Comparison of ENCODE assay signal across 8 cellular contexts in genomic region chr13:27171830-27172494, GRCh38. TPM values are rescaled to one million over a fixed set of nuclear protein-coding genes. Genes with fewer than 3 reads are reported as not detected.
A peak's percentile ranks its signal among the peaks of the same experiment; 100 is the strongest.
DNase-seq lines count a peak whose midpoint lies in the region; ATAC-seq and TF ChIP-seq lines count a peak whose summit lies in the region.

No MANE protein-coding gene starts in this region.

- peak overlapping the region; percentile 80 to 95 (median 89) for H3K27ac ChIP-seq in BLaER1 treated with 17β-estradiol and CSF1 and Interleukin-3, amounts not matched to agents 10 nM and 100 nM
- H3K27ac ChIP-seq in right lobe of liver, result peak overlapping the region; percentile 79 to 98 (median 95)

- no peaks in the 10 kb centered on the region for H3K36me3 ChIP-seq in BLaER1 treated with 17β-estradiol and CSF1 and Interleukin-3, amounts not matched to agents 10 nM and 100 nM
- H3K36me3 ChIP-seq in right lobe of liver, result no peaks in the 10 kb centered on the region

- peak overlapping the region; percentile 76 to 93 (median 84) for H3K4me3 ChIP-seq in BLaER1 treated with 17β-estradiol and CSF1 and Interleukin-3, amounts not matched to agents 10 nM and 100 nM
- H3K4me3 ChIP-seq in right lobe of liver, result peak overlapping the region; percentile 72 to 86 (median 83)

- peak in 3 of 4 donors; percentile 9 to 41 (median 23) for TF ChIP-seq CTCF in right lobe of liver (IDR thresholded peaks at IDR 0.05)

- H3K4me3 Mint-ChIP-seq in dendritic cell treated with granulocyte-macrophage colony-stimulating factor and Interleukin-4, amounts not matched to agents 40 ng/mL and 50 ng/mL, for 4 days, result peak overlapping the region; percentile 77

- DNase-seq in NCI-H69 (lab: John Stamatoyannopoulos, UW) (peak; percentile 91), right lobe of liver (peak; percentile 96 to 97 (median 97))
- peak; percentile 86 to 89 for DNase-seq in activated CD4-positive, alpha-beta T cell treated with anti-CD3 and anti-CD28 coated beads, Interleukin-2, amount 50 U/mL, for 4 hours
- DNase-seq in stimulated activated CD4-positive, alpha-beta T cell treated with anti-CD3 and anti-CD28 coated beads, Interleukin-4, amount 100 ng/mL, for 24 hours, result peak; percentile 85

- peaks cover 56% of the 10 kb centered on the region for H3K4me1 Mint-ChIP-seq in dendritic cell treated with granulocyte-macrophage colony-stimulating factor and Interleukin-4, amounts not matched to agents 40 ng/mL and 50 ng/mL, for 4 days (ENCODE audit: low read depth)

- intact Hi-C loops in dendritic cell treated with granulocyte-macrophage colony-stimulating factor and Interleukin-4, amounts not matched to agents 40 ng/mL and 50 ng/mL, for 4 days (cut with micrococcal nuclease), result loop anchor here (1.0 to 10.0 kb wide), 2 partner anchors 79 to 987 kb away; partner anchors contain the start of gene RPL21
- intact Hi-C loops in right lobe of liver (cut with DNase I), result no loop called here

- H3K36me3 Mint-ChIP-seq in dendritic cell treated with granulocyte-macrophage colony-stimulating factor and Interleukin-4, amounts not matched to agents 40 ng/mL and 50 ng/mL, for 4 days (ENCODE audit: low read depth), result peaks cover 6% of the 10 kb centered on the region

- no peaks in the 10 kb centered on the region for H3K9me3 Mint-ChIP-seq in dendritic cell treated with granulocyte-macrophage colony-stimulating factor and Interleukin-4, amounts not matched to agents 40 ng/mL and 50 ng/mL, for 4 days

- TF ChIP-seq POLR2A in GM19193 (IDR thresholded peaks at IDR 0.05; ENCODE audit: extremely low read depth, insufficient read depth, insufficient read length) (peak; percentile 41), right lobe of liver (IDR thresholded peaks at IDR 0.05) (peak; percentile 75)

- no peaks in the 10 kb centered on the region for H3K9me3 ChIP-seq in BLaER1 treated with 17β-estradiol and CSF1 and Interleukin-3, amounts not matched to agents 10 nM and 100 nM (replicated peaks in 1 of 11)
- H3K9me3 ChIP-seq in right lobe of liver, result no peaks in the 10 kb centered on the region

- H3K27me3 ChIP-seq in BLaER1 treated with 17β-estradiol and CSF1 and Interleukin-3, amounts not matched to agents 10 nM and 100 nM, result no peaks in the 10 kb centered on the region
- H3K27me3 ChIP-seq in right lobe of liver, result no peaks in the 10 kb centered on the region

- H3K9ac ChIP-seq in BLaER1 treated with 17β-estradiol and CSF1 and Interleukin-3, amounts not matched to agents 10 nM and 100 nM, result peak overlapping the region; percentile 87 to 97 (median 91)

- H3K27ac Mint-ChIP-seq in dendritic cell treated with granulocyte-macrophage colony-stimulating factor and Interleukin-4, amounts not matched to agents 40 ng/mL and 50 ng/mL, for 4 days, result peak overlapping the region; percentile 89

- no peaks in the 10 kb centered on the region for H3K27me3 Mint-ChIP-seq in dendritic cell treated with granulocyte-macrophage colony-stimulating factor and Interleukin-4, amounts not matched to agents 40 ng/mL and 50 ng/mL, for 4 days

- 0% methylated on average over 22 of the region's 73 CpGs for WGBS in right lobe of liver (ENCODE audit: insufficient coverage, low coverage, low lambda C conversion rate, missing lambda C conversion rate)

- peak overlapping the region; percentile 68 to 89 (median 83) for H3K4me2 ChIP-seq in BLaER1 treated with 17β-estradiol and CSF1 and Interleukin-3, amounts not matched to agents 10 nM and 100 nM

- H4K20me1 ChIP-seq in BLaER1 treated with 17β-estradiol and CSF1 and Interleukin-3, amounts not matched to agents 10 nM and 100 nM, result peaks cover 27 to 41% (median 34%) of the 10 kb centered on the region in 11 experiments; a peak in 21 of 22 replicates

- peak; percentile 43 for ATAC-seq in HG03378 (IDR thresholded peaks at IDR 0.05; ENCODE audit: unreplicated experiment)
- peak; percentile 87 to 98 (median 94) for ATAC-seq in right lobe of liver

- H3K4me1 ChIP-seq in BLaER1 treated with 17β-estradiol and CSF1 and Interleukin-3, amounts not matched to agents 10 nM and 100 nM, result peaks cover 34 to 73% (median 38%) of the 10 kb centered on the region in 10 experiments
- H3K4me1 ChIP-seq in right lobe of liver, result peaks cover 0 to 36% (median 7%) of the 10 kb centered on the region in 4 donors

RNA-seq across cellular contexts. Expression of gene USP12, which starts 0.4 kb away (rescaled TPM):
- 10 to 100 TPM; 11.5 to 25.4 (median 14.6) TPM for total RNA-seq in right lobe of liver

Comparison
In these comparisons a context has a peak if more than half of its experiments do, and no peak if none do; other contexts are left out.
1. Peak in every context shown above with its lines: DNase-seq, ATAC-seq, H3K4me3 ChIP-seq and H3K27ac ChIP-seq.